16 cellular contexts compared by ENCODE assay signal in genomic region chr10:116247701-116248100, GRCh38. TPM values are rescaled to one million over a fixed set of nuclear protein-coding genes. Genes with fewer than 3 reads are reported as not detected.
DNase-seq lines count a peak whose midpoint lies in the region; ATAC-seq and TF ChIP-seq lines count a peak whose summit lies in the region.
"Had no signal": no experiment of that assay in that cellular context is flagged by ENCODE, and none has a peak within 500 bp of the region (broad histone marks: within the 10 kb centered on the region; RNA-seq: fewer than 3 reads in every experiment).

No MANE protein-coding gene starts in this region.

- peaks cover 10% of the 10 kb centered on the region for H3K27me3 Mint-ChIP-seq in glutamatergic neuron (ENCODE audit: unreplicated experiment)

- H3K9me3 Mint-ChIP-seq in glutamatergic neuron (ENCODE audit: unreplicated experiment), result peaks cover 7% of the 10 kb centered on the region
- H3K9me3 Mint-ChIP-seq in activated naive CD4-positive, alpha-beta T cell treated with anti-CD3 and anti-CD28 coated beads, Interleukin-2, amount 50 U/mL, for 72 hours, result peaks cover 0 to 8% of the 10 kb centered on the region in 2 donors

- DNase-seq in EL (peak; percentile 62), M059J (ENCODE audit: low read depth) (peak; percentile 54), glutamatergic neuron (no peak), DMS79 treated with DMSO at 0.1 percent for 48 hours (lab: John Stamatoyannopoulos, UW) (no peak)
- no peak for DNase-seq in activated naive CD4-positive, alpha-beta T cell treated with anti-CD3 and anti-CD28 coated beads, Interleukin-2, amount 50 U/mL, for 72 hours (ENCODE audit: low spot score in 2 of 2)
- DNase-seq: NCI-H1417 treated with DMSO at 0.1 percent for 48 hours, NCI-H2029 treated with DMSO at 0.1 percent for 48 hours, NCI-H2171 treated with DMSO at 0.1 percent for 48 hours, NCI-H446 treated with DMSO at 0.1 percent for 48 hours, NCI-H748 treated with DMSO at 0.1 percent for 48 hours, OCI-M1, SJCRH30 had no signal

- H3K27ac Mint-ChIP-seq in glutamatergic neuron (ENCODE audit: unreplicated experiment), result peak overlapping the region; percentile 1
- H3K27ac Mint-ChIP-seq in activated naive CD4-positive, alpha-beta T cell treated with anti-CD3 and anti-CD28 coated beads, Interleukin-2, amount 50 U/mL, for 72 hours, result no peak overlapping the region

- no peak for ATAC-seq in GM21526 (IDR thresholded peaks at IDR 0.05; ENCODE audit: low FRiP score, unreplicated experiment)
- no peak for ATAC-seq in activated naive CD4-positive, alpha-beta T cell treated with anti-CD3 and anti-CD28 coated beads, Interleukin-2, amount 50 U/mL, for 72 hours

- H3K9me3 ChIP-seq in skeletal muscle satellite cell (replicated peaks; ENCODE audit: low read length), result no peaks in the 10 kb centered on the region
- H3K9me3 ChIP-seq: BLaER1 treated with 17β-estradiol and CSF1 and Interleukin-3, amounts not matched to agents 10 nM and 100 nM; SJCRH30 had no signal

- H3K4me3 ChIP-seq in skeletal muscle satellite cell (ENCODE audit: low read length), result no peak overlapping the region
- H3K4me3 ChIP-seq: BLaER1 treated with 17β-estradiol and CSF1 and Interleukin-3, amounts not matched to agents 10 nM and 100 nM; SJCRH30 had no signal

- H3K36me3 ChIP-seq in skeletal muscle satellite cell (ENCODE audit: insufficient read depth, low read length), result no peaks in the 10 kb centered on the region
- H3K36me3 ChIP-seq: BLaER1 treated with 17β-estradiol and CSF1 and Interleukin-3, amounts not matched to agents 10 nM and 100 nM; SJCRH30 had no signal

- H3K9ac ChIP-seq in skeletal muscle satellite cell (ENCODE audit: low read depth, low read length), result no peak overlapping the region
- H3K9ac ChIP-seq: BLaER1 treated with 17β-estradiol and CSF1 and Interleukin-3, amounts not matched to agents 10 nM and 100 nM had no signal

- no peaks in the 10 kb centered on the region for H3K27me3 ChIP-seq in skeletal muscle satellite cell (ENCODE audit: control insufficient read depth, insufficient read depth, low read length)
- H3K27me3 ChIP-seq: BLaER1 treated with 17β-estradiol and CSF1 and Interleukin-3, amounts not matched to agents 10 nM and 100 nM; SJCRH30 had no signal

- no peak overlapping the region for H3K4me3 Mint-ChIP-seq in glutamatergic neuron (ENCODE audit: unreplicated experiment)

- H3K4me1 Mint-ChIP-seq in glutamatergic neuron (ENCODE audit: low read depth, unreplicated experiment), result peaks cover 48% of the 10 kb centered on the region

- TF ChIP-seq CTCF in glutamatergic neuron (IDR thresholded peaks at IDR 0.05; ENCODE audit: partially characterized antibody, unreplicated experiment), result no peak

- peak overlapping the region; percentile 43 for H3K4me2 ChIP-seq in skeletal muscle satellite cell (ENCODE audit: low read length)

- H3K36me3 Mint-ChIP-seq in glutamatergic neuron (ENCODE audit: unreplicated experiment), result peaks cover 6% of the 10 kb centered on the region
- H3K36me3 Mint-ChIP-seq in activated naive CD4-positive, alpha-beta T cell treated with anti-CD3 and anti-CD28 coated beads, Interleukin-2, amount 50 U/mL, for 72 hours, result no peaks in the 10 kb centered on the region

- peaks cover 10% of the 10 kb centered on the region for H3K4me1 ChIP-seq in skeletal muscle satellite cell (ENCODE audit: control insufficient read depth, insufficient read depth, low read length)

RNA-seq across cellular contexts. Expression of gene GFRA1, which starts 25.3 kb away (rescaled TPM):
- 32.2 and 49.4 TPM in 2 replicates for total RNA-seq in M059J (2014; rRNA removed; shearing (Covaris generic))
- total RNA-seq in glutamatergic neuron (ENCODE audit: unreplicated experiment), result 347 TPM
- 0.25 and 5.2 TPM in 2 replicates for total RNA-seq in skeletal muscle satellite cell (2012; rRNA removed)
- total RNA-seq in activated naive CD4-positive, alpha-beta T cell treated with anti-CD3 and anti-CD28 coated beads, Interleukin-2, amount 50 U/mL, for 72 hours, result under 1 TPM in 1 of 2 donors, not detected in 1; 0.20 TPM
- total RNA-seq: HT1080 had no signal

Comparison
In these comparisons a context has a peak if more than half of its experiments do, and no peak if none do; other contexts are left out.
1. DNase-seq: peak in EL (single experiment) and M059J (single experiment); none in glutamatergic neuron (single experiment), activated naive CD4-positive, alpha-beta T cell treated with anti-CD3 and anti-CD28 coated beads, Interleukin-2, amount 50 U/mL, for 72 hours (0 of 2) and DMS79 treated with DMSO at 0.1 percent for 48 hours (single experiment).
2. RNA of gene GFRA1, which starts 25.3 kb away (total RNA-seq): 347 TPM in glutamatergic neuron (single experiment) and 32.2 to 49.4 TPM in M059J; 0.20 TPM in activated naive CD4-positive, alpha-beta T cell treated with anti-CD3 and anti-CD28 coated beads, Interleukin-2, amount 50 U/mL, for 72 hours; every median in the first group is over 10 times any median in the second.